Comparison of ENCODE assay signal across 1 cellular context in genomic region chr11:93775289-93775688, GRCh38.
TF ChIP-seq lines count a peak whose summit lies in the region.

No MANE protein-coding gene starts in this region.

TF ChIP-seq in H1, 55 proteins besides CTCF, POLR2A, EP300 and RAD21:
- TF ChIP-seq POLR2AphosphoS5 (IDR thresholded peaks at IDR 0.05; ENCODE audit: low read depth, low read length), result no peak
- no peak for TF ChIP-seq FOSL1 (IDR thresholded peaks at IDR 0.05; ENCODE audit: insufficient read depth, low read depth, low read length)
- no peak for TF ChIP-seq USF2 (IDR thresholded peaks at IDR 0.05; ENCODE audit: low read length)
